In genomic region chr19:49127674-49128544, GRCh38 we compare ENCODE assay signal across 8 cellular contexts. TPM values are rescaled to one million over a fixed set of nuclear protein-coding genes. Genes with fewer than 3 reads are reported as not detected.
DNase-seq lines count a peak whose midpoint lies in the region; ATAC-seq and TF ChIP-seq lines count a peak whose summit lies in the region.

No MANE protein-coding gene starts in this region.

- no peaks in the 10 kb centered on the region; the same call in 1 of the 2 replicates for H3K79me2 ChIP-seq in KMS-11 (ENCODE audit: insufficient read depth, low read depth)

- peak overlapping the region; percentile 52 for H3K9ac ChIP-seq in KMS-11

- H3K4me1 ChIP-seq in KMS-11 (ENCODE audit: low read depth, poor library complexity, severe bottlenecking) (peaks cover 15% of the 10 kb centered on the region), Peyer's patch (peaks cover 0 to 21% (median 5%) of the 10 kb centered on the region in 4 donors)

- H3K9me3 ChIP-seq in Peyer's patch, result no peaks in the 10 kb centered on the region

- H3K4me3 ChIP-seq in KMS-11 (IDR thresholded peaks at IDR 0.05; ENCODE audit: insufficient read depth, low read depth, low read length), result peak overlapping the region; percentile 70
- peak overlapping the region; percentile 24 to 53 (median 46) for H3K4me3 ChIP-seq in Peyer's patch

- H4K20me1 ChIP-seq in KMS-11 (ENCODE audit: insufficient read depth), result no peaks in the 10 kb centered on the region

- peak overlapping the region; percentile 87 for H3K4me3 Mint-ChIP-seq in natural killer cell
- peak overlapping the region; percentile 93 to 95 for H3K4me3 Mint-ChIP-seq in stimulated activated naive B cell treated with anti-CD40 and anti-IgM and Interleukin-4, amounts not matched to agents 10 μg/mL and 1 μg/mL and 100 μg/mL, for 72 hours

- H3K36me3 ChIP-seq in KMS-11 (ENCODE audit: insufficient read depth) (no peaks in the 10 kb centered on the region), Peyer's patch (no peaks in the 10 kb centered on the region)

- peaks cover 12 to 21% of the 10 kb centered on the region in 2 donors for H3K4me1 Mint-ChIP-seq in natural killer cell
- H3K4me1 Mint-ChIP-seq in stimulated activated naive B cell treated with anti-CD40 and anti-IgM and Interleukin-4, amounts not matched to agents 10 μg/mL and 1 μg/mL and 100 μg/mL, for 72 hours, result peaks cover 15 to 20% of the 10 kb centered on the region in 2 donors

- no peaks in the 10 kb centered on the region for H3K9me3 Mint-ChIP-seq in natural killer cell
- H3K9me3 Mint-ChIP-seq in stimulated activated naive B cell treated with anti-CD40 and anti-IgM and Interleukin-4, amounts not matched to agents 10 μg/mL and 1 μg/mL and 100 μg/mL, for 72 hours, result peaks cover 3 to 6% of the 10 kb centered on the region in 2 donors

- H3K4me2 ChIP-seq in KMS-11, result peak overlapping the region; percentile 98

- no peaks in the 10 kb centered on the region for H3K27me3 Mint-ChIP-seq in natural killer cell (ENCODE audit: low read depth in 2 of 2)
- peaks cover 4 to 11% of the 10 kb centered on the region in 2 donors for H3K27me3 Mint-ChIP-seq in stimulated activated naive B cell treated with anti-CD40 and anti-IgM and Interleukin-4, amounts not matched to agents 10 μg/mL and 1 μg/mL and 100 μg/mL, for 72 hours

- DNase-seq in DMS79 treated with DMSO at 0.1 percent for 48 hours (lab: John Stamatoyannopoulos, UW), result peak; percentile 94
- peak; percentile 92 to 99 (median 97) for DNase-seq in Peyer's patch
- peak; percentile 87 for DNase-seq in activated T-helper 1 cell treated with Interleukin-2 at 50 U/mL for 16 hours (ENCODE audit: low read depth)
- peak; percentile 96 for DNase-seq in fibroblast of gingiva (ENCODE audit: low read depth)
- peak; percentile 92 for DNase-seq in natural killer cell
- peak; percentile 93 for DNase-seq in stimulated activated naive B cell treated with anti-CD40 and anti-IgM and Interleukin-4, amounts not matched to agents 10 μg/mL and 1 μg/mL and 100 μg/mL, for 72 hours

- H3K27ac Mint-ChIP-seq in natural killer cell, result peak overlapping the region; percentile 48 to 81
- peak overlapping the region; percentile 88 for H3K27ac Mint-ChIP-seq in stimulated activated naive B cell treated with anti-CD40 and anti-IgM and Interleukin-4, amounts not matched to agents 10 μg/mL and 1 μg/mL and 100 μg/mL, for 72 hours

- H2AFZ ChIP-seq in KMS-11 (ENCODE audit: low read depth), result peak overlapping the region; percentile 99

- ATAC-seq in GM21786 (IDR thresholded peaks at IDR 0.05; ENCODE audit: unreplicated experiment), result peak; percentile 78
- peak; percentile 92 to 99 (median 95) for ATAC-seq in natural killer cell
- peak; percentile 92 to 97 for ATAC-seq in stimulated activated naive B cell treated with anti-CD40 and anti-IgM and Interleukin-4, amounts not matched to agents 10 μg/mL and 1 μg/mL and 100 μg/mL, for 72 hours (replicated peaks)

- no peaks in the 10 kb centered on the region for H3K36me3 Mint-ChIP-seq in natural killer cell
- peaks cover 5 to 16% of the 10 kb centered on the region in 2 donors for H3K36me3 Mint-ChIP-seq in stimulated activated naive B cell treated with anti-CD40 and anti-IgM and Interleukin-4, amounts not matched to agents 10 μg/mL and 1 μg/mL and 100 μg/mL, for 72 hours

- intact Hi-C loops in natural killer cell (cut with micrococcal nuclease), result loop anchor here (1.0 to 2.0 kb wide), 2 partner anchors 9 to 15 kb away; partner anchors contain the start of genes C19orf73 and PPFIA3

- TF ChIP-seq CTCF in KMS-11 (conservative IDR thresholded peaks at IDR 0.05; ENCODE audit: low read depth, low read length), result 0 out of 2 replicates have a peak, but pooled peaks have one; percentile 11
- peak in 3 of 6 experiments; percentile 45 to 58 (median 50) for TF ChIP-seq CTCF in Peyer's patch (IDR thresholded peaks at IDR 0.05)
- no peak for TF ChIP-seq CTCF in natural killer cell (IDR thresholded peaks at IDR 0.05)

- H3K27me3 ChIP-seq in KMS-11 (ENCODE audit: insufficient read depth, low read depth) (peaks cover 3% of the 10 kb centered on the region; the same call in 1 of the 2 replicates), Peyer's patch (no peaks in the 10 kb centered on the region)

- TF ChIP-seq POLR2A in Peyer's patch (IDR thresholded peaks at IDR 0.05), result no peak

- H3K27ac ChIP-seq in KMS-11 (no peak overlapping the region), Peyer's patch (peak overlapping the region in 3 of 4 donors; percentile 72 to 84 (median 74))

RNA-seq across cellular contexts. Expression of gene PPFIA3, which starts 8.6 kb away (rescaled TPM):
- total RNA-seq in Peyer's patch (10 to 100 TPM; 12.7 to 24.8 (median 16.4) TPM), natural killer cell (1 to 10 TPM; 5.3 to 5.5 (median 5.3) TPM)

RNA-seq across cellular contexts. Expression of gene C19orf73, which starts 9.0 kb away (rescaled TPM):
- total RNA-seq in Peyer's patch (1 to 10 TPM in 3 of 4 donors, not detected in 1; 3.6 to 6.1 (median 4.6) TPM), natural killer cell (1 to 10 TPM; 2.3 to 2.7 (median 2.7) TPM)

RNA-seq across cellular contexts. Expression of gene LIN7B, which starts 13.7 kb away (rescaled TPM):
- total RNA-seq in Peyer's patch (10 to 100 TPM in 3 of 4 donors, not detected in 1; 13.5 to 29.4 (median 18.0) TPM), natural killer cell (1 to 10 TPM; 6.2 to 8.8 (median 6.5) TPM)

RNA-seq across cellular contexts. Expression of gene HRC, which starts 27.3 kb away (rescaled TPM):
- total RNA-seq in Peyer's patch (under 1 TPM in 3 of 4 donors, not detected in 1; 0.35 to 0.76 (median 0.67) TPM), natural killer cell (not detected)

RNA-seq across cellular contexts. Expression of gene TRPM4, which starts 29.7 kb away (rescaled TPM):
- total RNA-seq in Peyer's patch, result 100 to 1,000 TPM; 228 to 419 (median 258) TPM
- under 1 TPM in 1 of 3 donors, not detected in 2; 0.20 TPM for total RNA-seq in natural killer cell
